ENCODE assay signal across 1 cellular context in the genomic region with DNA sequence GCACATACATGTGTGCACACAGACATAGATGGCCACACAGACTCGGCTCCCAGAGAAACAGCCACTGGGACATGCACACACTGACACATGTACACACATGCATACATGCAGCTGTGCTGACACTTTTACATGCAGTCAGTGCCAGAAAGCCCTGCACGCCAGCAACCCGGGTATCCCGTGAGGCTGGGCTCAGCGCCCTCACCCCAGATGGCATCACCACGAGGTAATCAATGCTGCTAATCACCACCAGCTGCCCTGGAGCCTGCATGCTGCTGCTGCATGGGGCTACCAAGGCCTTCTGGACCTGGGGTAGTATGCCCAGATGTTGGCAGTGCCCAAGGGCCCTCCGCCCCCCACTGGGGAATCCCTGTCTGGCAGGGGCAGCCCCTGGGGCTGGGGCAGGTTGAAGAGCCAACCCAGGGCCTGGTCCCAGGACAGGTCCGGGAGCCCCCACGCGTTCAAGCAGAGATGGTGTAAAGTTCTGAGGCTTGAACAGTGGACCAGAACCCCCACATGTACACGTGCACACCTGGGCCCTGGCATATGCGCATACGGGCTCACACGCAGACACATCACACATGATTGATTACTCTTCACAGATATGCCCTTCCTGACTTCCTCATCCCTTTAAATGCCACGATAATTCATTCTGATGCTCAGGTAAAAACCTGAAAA.
TF ChIP-seq lines count a peak whose summit lies in the region.

No MANE protein-coding gene starts in this region.

TF ChIP-seq in GM12878, 131 proteins besides CTCF, POLR2A, EP300 and RAD21:
- TF ChIP-seq, protein P1, sequence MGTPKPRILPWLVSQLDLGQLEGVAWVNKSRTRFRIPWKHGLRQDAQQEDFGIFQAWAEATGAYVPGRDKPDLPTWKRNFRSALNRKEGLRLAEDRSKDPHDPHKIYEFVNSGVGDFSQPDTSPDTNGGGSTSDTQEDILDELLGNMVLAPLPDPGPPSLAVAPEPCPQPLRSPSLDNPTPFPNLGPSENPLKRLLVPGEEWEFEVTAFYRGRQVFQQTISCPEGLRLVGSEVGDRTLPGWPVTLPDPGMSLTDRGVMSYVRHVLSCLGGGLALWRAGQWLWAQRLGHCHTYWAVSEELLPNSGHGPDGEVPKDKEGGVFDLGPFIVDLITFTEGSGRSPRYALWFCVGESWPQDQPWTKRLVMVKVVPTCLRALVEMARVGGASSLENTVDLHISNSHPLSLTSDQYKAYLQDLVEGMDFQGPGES (IDR thresholded peaks at IDR 0.05) = no peak
- no peak for TF ChIP-seq NRF1 (conservative IDR thresholded peaks at IDR 0.05; ENCODE audit: low read depth, low read length)
- TF ChIP-seq RELA (IDR thresholded peaks at IDR 0.05; ENCODE audit: borderline replicate concordance, partially characterized antibody) = no peak
- TF ChIP-seq, protein P2, sequence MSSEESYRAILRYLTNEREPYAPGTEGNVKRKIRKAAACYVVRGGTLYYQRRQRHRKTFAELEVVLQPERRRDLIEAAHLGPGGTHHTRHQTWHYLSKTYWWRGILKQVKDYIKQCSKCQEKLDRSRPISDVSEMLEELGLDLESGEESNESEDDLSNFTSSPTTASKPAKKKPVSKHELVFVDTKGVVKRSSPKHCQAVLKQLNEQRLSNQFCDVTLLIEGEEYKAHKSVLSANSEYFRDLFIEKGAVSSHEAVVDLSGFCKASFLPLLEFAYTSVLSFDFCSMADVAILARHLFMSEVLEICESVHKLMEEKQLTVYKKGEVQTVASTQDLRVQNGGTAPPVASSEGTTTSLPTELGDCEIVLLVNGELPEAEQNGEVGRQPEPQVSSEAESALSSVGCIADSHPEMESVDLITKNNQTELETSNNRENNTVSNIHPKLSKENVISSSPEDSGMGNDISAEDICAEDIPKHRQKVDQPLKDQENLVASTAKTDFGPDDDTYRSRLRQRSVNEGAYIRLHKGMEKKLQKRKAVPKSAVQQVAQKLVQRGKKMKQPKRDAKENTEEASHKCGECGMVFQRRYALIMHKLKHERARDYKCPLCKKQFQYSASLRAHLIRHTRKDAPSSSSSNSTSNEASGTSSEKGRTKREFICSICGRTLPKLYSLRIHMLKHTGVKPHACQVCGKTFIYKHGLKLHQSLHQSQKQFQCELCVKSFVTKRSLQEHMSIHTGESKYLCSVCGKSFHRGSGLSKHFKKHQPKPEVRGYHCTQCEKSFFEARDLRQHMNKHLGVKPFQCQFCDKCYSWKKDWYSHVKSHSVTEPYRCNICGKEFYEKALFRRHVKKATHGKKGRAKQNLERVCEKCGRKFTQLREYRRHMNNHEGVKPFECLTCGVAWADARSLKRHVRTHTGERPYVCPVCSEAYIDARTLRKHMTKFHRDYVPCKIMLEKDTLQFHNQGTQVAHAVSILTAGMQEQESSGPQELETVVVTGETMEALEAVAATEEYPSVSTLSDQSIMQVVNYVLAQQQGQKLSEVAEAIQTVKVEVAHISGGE (CRISPR knock-in tag; IDR thresholded peaks at IDR 0.05) = no peak
- no peak for TF ChIP-seq KLF5 (IDR thresholded peaks at IDR 0.05; ENCODE audit: partially characterized antibody)
- no peak for TF ChIP-seq SP1 (IDR thresholded peaks at IDR 0.05; ENCODE audit: low read depth, low read length)
- TF ChIP-seq SREBF2 (IDR thresholded peaks at IDR 0.05; ENCODE audit: low read length) = no peak
- TF ChIP-seq CBX5 (IDR thresholded peaks at IDR 0.05; ENCODE audit: low read depth) = no peak
- no peak for TF ChIP-seq ZNF207 (IDR thresholded peaks at IDR 0.05; ENCODE audit: borderline replicate concordance)
- TF ChIP-seq ZSCAN29 (IDR thresholded peaks at IDR 0.05) = no peak
- no peak for TF ChIP-seq MTA2 (IDR thresholded peaks at IDR 0.05; ENCODE audit: low read depth)
- TF ChIP-seq SIN3A (IDR thresholded peaks at IDR 0.05; ENCODE audit: low read depth, low read length) = no peak
- no peak for TF ChIP-seq RUNX3 (IDR thresholded peaks at IDR 0.05; ENCODE audit: low read length)
- TF ChIP-seq ETV6 (conservative IDR thresholded peaks at IDR 0.05 in 1 of 2, IDR thresholded peaks at IDR 0.05 in 1 of 2; ENCODE audit: borderline replicate concordance in 1 of 2, low read depth in 1 of 2) = no peak
- no peak for TF ChIP-seq POLR2AphosphoS5 (IDR thresholded peaks at IDR 0.05; ENCODE audit: low read length)
- no peak for TF ChIP-seq SPI1 (IDR thresholded peaks at IDR 0.05; ENCODE audit: borderline replicate concordance, insufficient read depth, low read depth, low read length)
- peak in 1 of 2 experiments; percentile 71; a peak in 2 of 4 replicates for TF ChIP-seq BHLHE40 (IDR thresholded peaks at IDR 0.05; ENCODE audit: borderline replicate concordance in 1 of 2, low read depth in 2 of 2, low read length in 1 of 2)
- TF ChIP-seq CBX3 (IDR thresholded peaks at IDR 0.05; ENCODE audit: borderline replicate concordance, low read depth) = no peak
- TF ChIP-seq, protein P3, sequence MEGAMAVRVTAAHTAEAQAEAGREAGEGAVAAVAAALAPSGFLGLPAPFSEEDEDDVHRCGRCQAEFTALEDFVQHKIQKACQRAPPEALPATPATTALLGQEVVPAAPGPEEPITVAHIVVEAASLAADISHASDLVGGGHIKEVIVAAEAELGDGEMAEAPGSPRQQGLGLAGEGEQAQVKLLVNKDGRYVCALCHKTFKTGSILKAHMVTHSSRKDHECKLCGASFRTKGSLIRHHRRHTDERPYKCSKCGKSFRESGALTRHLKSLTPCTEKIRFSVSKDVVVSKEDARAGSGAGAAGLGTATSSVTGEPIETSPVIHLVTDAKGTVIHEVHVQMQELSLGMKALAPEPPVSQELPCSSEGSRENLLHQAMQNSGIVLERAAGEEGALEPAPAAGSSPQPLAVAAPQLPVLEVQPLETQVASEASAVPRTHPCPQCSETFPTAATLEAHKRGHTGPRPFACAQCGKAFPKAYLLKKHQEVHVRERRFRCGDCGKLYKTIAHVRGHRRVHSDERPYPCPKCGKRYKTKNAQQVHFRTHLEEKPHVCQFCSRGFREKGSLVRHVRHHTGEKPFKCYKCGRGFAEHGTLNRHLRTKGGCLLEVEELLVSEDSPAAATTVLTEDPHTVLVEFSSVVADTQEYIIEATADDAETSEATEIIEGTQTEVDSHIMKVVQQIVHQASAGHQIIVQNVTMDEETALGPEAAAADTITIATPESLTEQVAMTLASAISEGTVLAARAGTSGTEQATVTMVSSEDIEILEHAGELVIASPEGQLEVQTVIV (IDR thresholded peaks at IDR 0.05; ENCODE audit: borderline replicate concordance, partially characterized antibody) = no peak
- TF ChIP-seq, protein P4, sequence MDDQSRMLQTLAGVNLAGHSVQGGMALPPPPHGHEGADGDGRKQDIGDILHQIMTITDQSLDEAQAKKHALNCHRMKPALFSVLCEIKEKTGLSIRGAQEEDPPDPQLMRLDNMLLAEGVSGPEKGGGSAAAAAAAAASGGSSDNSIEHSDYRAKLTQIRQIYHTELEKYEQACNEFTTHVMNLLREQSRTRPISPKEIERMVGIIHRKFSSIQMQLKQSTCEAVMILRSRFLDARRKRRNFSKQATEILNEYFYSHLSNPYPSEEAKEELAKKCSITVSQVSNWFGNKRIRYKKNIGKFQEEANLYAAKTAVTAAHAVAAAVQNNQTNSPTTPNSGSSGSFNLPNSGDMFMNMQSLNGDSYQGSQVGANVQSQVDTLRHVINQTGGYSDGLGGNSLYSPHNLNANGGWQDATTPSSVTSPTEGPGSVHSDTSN (IDR thresholded peaks at IDR 0.05; ENCODE audit: insufficient replicate concordance, low read depth, low read length) = peak; percentile 71
- TF ChIP-seq EED (IDR thresholded peaks at IDR 0.05; ENCODE audit: low read depth) = no peak
- TF ChIP-seq ATF7 (IDR thresholded peaks at IDR 0.05; ENCODE audit: low read depth) = no peak
- TF ChIP-seq, protein P5, sequence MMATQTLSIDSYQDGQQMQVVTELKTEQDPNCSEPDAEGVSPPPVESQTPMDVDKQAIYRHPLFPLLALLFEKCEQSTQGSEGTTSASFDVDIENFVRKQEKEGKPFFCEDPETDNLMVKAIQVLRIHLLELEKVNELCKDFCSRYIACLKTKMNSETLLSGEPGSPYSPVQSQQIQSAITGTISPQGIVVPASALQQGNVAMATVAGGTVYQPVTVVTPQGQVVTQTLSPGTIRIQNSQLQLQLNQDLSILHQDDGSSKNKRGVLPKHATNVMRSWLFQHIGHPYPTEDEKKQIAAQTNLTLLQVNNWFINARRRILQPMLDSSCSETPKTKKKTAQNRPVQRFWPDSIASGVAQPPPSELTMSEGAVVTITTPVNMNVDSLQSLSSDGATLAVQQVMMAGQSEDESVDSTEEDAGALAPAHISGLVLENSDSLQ (IDR thresholded peaks at IDR 0.05) = peak; percentile 65
- no peak for TF ChIP-seq LARP7 (IDR thresholded peaks at IDR 0.05)
